Comparison of ENCODE assay signal across 40 cellular contexts in genomic region chrY:19026631-19027030, GRCh38.
"Had no signal": no experiment of that assay in that cellular context is flagged by ENCODE, and none has a peak within 500 bp of the region (broad histone marks: within the 10 kb centered on the region; RNA-seq: fewer than 3 reads in every experiment).

No MANE protein-coding gene starts in this region.

- ATAC-seq: activated naive CD4-positive, alpha-beta T cell treated with anti-CD3 and anti-CD28 coated beads, Interleukin-2, amount 50 U/mL, for 72 hours; activated naive CD8-positive, alpha-beta T cell treated with anti-CD3 and anti-CD28 coated beads, Interleukin-2, amount 50 U/mL, for 24 hours; activated T-cell treated with anti-CD3 and anti-CD28 coated beads, Interleukin-2, amount 50 U/mL, for 4 hours; activated T-cell treated with anti-CD3 and anti-CD28 coated beads, Interleukin-2, amount 50 U/mL, for 72 hours; activated T-helper 17 cell treated with anti-CD3 and anti-CD28 coated beads, Interleukin-2, amount 50 U/mL, for 72 hours; body of pancreas had no signal

- H3K27me3 ChIP-seq: adrenal gland, ascending aorta, body of pancreas, brain microvascular endothelial cell, breast epithelium, cardiac muscle cell had no signal

- H3K9me3 ChIP-seq: adrenal gland, ascending aorta, body of pancreas, breast epithelium had no signal

- H3K4me1 ChIP-seq: adrenal gland, ascending aorta, body of pancreas, breast epithelium had no signal

- H3K27ac ChIP-seq: adrenal gland, ascending aorta, body of pancreas, brain microvascular endothelial cell, breast epithelium, cardiac muscle cell had no signal

- H3K27ac Mint-ChIP-seq: activated naive CD4-positive, alpha-beta T cell treated with anti-CD3 and anti-CD28 coated beads for 36 hours; activated naive CD4-positive, alpha-beta T cell treated with anti-CD3 and anti-CD28 coated beads, Interleukin-2, amount 10 ng/mL, durations not matched to agents 7 days and 5 days; activated naive CD4-positive, alpha-beta T cell treated with anti-CD3 and anti-CD28 coated beads, Interleukin-2, amount 50 U/mL, for 24 hours; activated naive CD4-positive, alpha-beta T cell treated with anti-CD3 and anti-CD28 coated beads, Interleukin-2, amount 50 U/mL, for 72 hours; activated naive CD8-positive, alpha-beta T cell; activated naive CD8-positive, alpha-beta T cell treated with anti-CD3 and anti-CD28 coated beads for 36 hours; activated naive CD8-positive, alpha-beta T cell treated with anti-CD3 and anti-CD28 coated beads, Interleukin-2, amount 10 ng/mL, durations not matched to agents 7 days and 5 days; activated naive CD8-positive, alpha-beta T cell treated with anti-CD3 and anti-CD28 coated beads, Interleukin-2, amount 50 U/mL, for 24 hours; activated T-cell treated with anti-CD3 and anti-CD28 coated beads, Interleukin-2, amount 50 U/mL, for 24 hours; activated T-cell treated with anti-CD3 and anti-CD28 coated beads, Interleukin-2, amount 50 U/mL, for 72 hours; activated T-helper 1 cell treated with anti-CD3 and anti-CD28 coated beads, Interleukin-12 subunit alpha, Interleukin-12 subunit beta, Interleukin-2, Interleukin-4 antibody, amounts not matched to agents 30 ng/mL and 10 ng/mL and 1 ng/mL, durations not matched to agents 14 hours and 24 hours and 36 hours; activated T-helper 17 cell treated with anti-CD3 and anti-CD28 coated beads, Interleukin-2, amount 50 U/mL, for 72 hours; activated T-helper 2 cell treated with anti-CD3 and anti-CD28 coated beads, Interferon-gamma antibody, Interleukin-2, Interleukin-4, amounts not matched to agents 10 μg/mL and 5 μg/mL and 100 μg/mL, durations not matched to agents 14 hours and 24 hours and 36 hours; brain had no signal

- H3K36me3 Mint-ChIP-seq: activated naive CD4-positive, alpha-beta T cell treated with anti-CD3 and anti-CD28 coated beads, Interleukin-2, amount 10 ng/mL, durations not matched to agents 7 days and 5 days; activated naive CD4-positive, alpha-beta T cell treated with anti-CD3 and anti-CD28 coated beads, Interleukin-2, amount 50 U/mL, for 24 hours; activated naive CD4-positive, alpha-beta T cell treated with anti-CD3 and anti-CD28 coated beads, Interleukin-2, amount 50 U/mL, for 72 hours; activated naive CD8-positive, alpha-beta T cell; brain had no signal

- H3K4me3 ChIP-seq: adrenal gland, ascending aorta, body of pancreas, breast epithelium, cardiac muscle cell had no signal

- FAIRE-seq: astrocyte, bronchial epithelial cell had no signal

- H3K36me3 ChIP-seq: adrenal gland, ascending aorta, brain microvascular endothelial cell, breast epithelium, cardiac muscle cell had no signal

- H3K9me3 Mint-ChIP-seq: activated naive CD4-positive, alpha-beta T cell treated with anti-CD3 and anti-CD28 coated beads for 36 hours; activated naive CD4-positive, alpha-beta T cell treated with anti-CD3 and anti-CD28 coated beads, Interleukin-2, amount 10 ng/mL, durations not matched to agents 7 days and 5 days; activated naive CD4-positive, alpha-beta T cell treated with anti-CD3 and anti-CD28 coated beads, Interleukin-2, amount 50 U/mL, for 24 hours; activated naive CD4-positive, alpha-beta T cell treated with anti-CD3 and anti-CD28 coated beads, Interleukin-2, amount 50 U/mL, for 72 hours; activated naive CD8-positive, alpha-beta T cell treated with anti-CD3 and anti-CD28 coated beads for 36 hours; activated naive CD8-positive, alpha-beta T cell treated with anti-CD3 and anti-CD28 coated beads, Interleukin-2, amount 10 ng/mL, durations not matched to agents 7 days and 5 days; activated naive CD8-positive, alpha-beta T cell treated with anti-CD3 and anti-CD28 coated beads, Interleukin-2, amount 50 U/mL, for 24 hours; activated T-cell treated with anti-CD3 and anti-CD28 coated beads, Interleukin-2, amount 50 U/mL, for 24 hours; activated T-cell treated with anti-CD3 and anti-CD28 coated beads, Interleukin-2, amount 50 U/mL, for 4 hours; activated T-cell treated with anti-CD3 and anti-CD28 coated beads, Interleukin-2, amount 50 U/mL, for 72 hours; activated T-helper 1 cell treated with anti-CD3 and anti-CD28 coated beads, Interleukin-12 subunit alpha, Interleukin-12 subunit beta, Interleukin-2, Interleukin-4 antibody, amounts not matched to agents 30 ng/mL and 10 ng/mL and 1 ng/mL, durations not matched to agents 14 hours and 24 hours and 36 hours; activated T-helper 17 cell treated with anti-CD3 and anti-CD28 coated beads, Interleukin-2, amount 50 U/mL, for 72 hours; activated T-helper 2 cell treated with anti-CD3 and anti-CD28 coated beads, Interferon-gamma antibody, Interleukin-2, Interleukin-4, amounts not matched to agents 10 μg/mL and 5 μg/mL and 100 μg/mL, durations not matched to agents 14 hours and 24 hours and 36 hours; brain; central memory CD8-positive, alpha-beta T cell had no signal

- H3K4me3 Mint-ChIP-seq: activated naive CD4-positive, alpha-beta T cell treated with anti-CD3 and anti-CD28 coated beads for 36 hours; activated naive CD4-positive, alpha-beta T cell treated with anti-CD3 and anti-CD28 coated beads, Interleukin-2, amount 10 ng/mL, durations not matched to agents 7 days and 5 days; activated naive CD4-positive, alpha-beta T cell treated with anti-CD3 and anti-CD28 coated beads, Interleukin-2, amount 50 U/mL, for 24 hours; activated naive CD8-positive, alpha-beta T cell; activated naive CD8-positive, alpha-beta T cell treated with anti-CD3 and anti-CD28 coated beads for 36 hours; activated naive CD8-positive, alpha-beta T cell treated with anti-CD3 and anti-CD28 coated beads, Interleukin-2, amount 10 ng/mL, durations not matched to agents 7 days and 5 days; activated naive CD8-positive, alpha-beta T cell treated with anti-CD3 and anti-CD28 coated beads, Interleukin-2, amount 50 U/mL, for 24 hours; activated T-cell treated with anti-CD3 and anti-CD28 coated beads, Interleukin-2, amount 50 U/mL, for 24 hours; activated T-cell treated with anti-CD3 and anti-CD28 coated beads, Interleukin-2, amount 50 U/mL, for 4 hours; activated T-cell treated with anti-CD3 and anti-CD28 coated beads, Interleukin-2, amount 50 U/mL, for 72 hours; activated T-helper 1 cell treated with anti-CD3 and anti-CD28 coated beads, Interleukin-12 subunit alpha, Interleukin-12 subunit beta, Interleukin-2, Interleukin-4 antibody, amounts not matched to agents 30 ng/mL and 10 ng/mL and 1 ng/mL, durations not matched to agents 14 hours and 24 hours and 36 hours; activated T-helper 17 cell treated with anti-CD3 and anti-CD28 coated beads, Interleukin-2, amount 50 U/mL, for 72 hours; brain; central memory CD8-positive, alpha-beta T cell had no signal

- H3K4me1 Mint-ChIP-seq: activated naive CD4-positive, alpha-beta T cell treated with anti-CD3 and anti-CD28 coated beads, Interleukin-2, amount 10 ng/mL, durations not matched to agents 7 days and 5 days; activated naive CD4-positive, alpha-beta T cell treated with anti-CD3 and anti-CD28 coated beads, Interleukin-2, amount 50 U/mL, for 24 hours; activated naive CD8-positive, alpha-beta T cell treated with anti-CD3 and anti-CD28 coated beads for 36 hours; activated naive CD8-positive, alpha-beta T cell treated with anti-CD3 and anti-CD28 coated beads, Interleukin-2, amount 10 ng/mL, durations not matched to agents 7 days and 5 days; activated naive CD8-positive, alpha-beta T cell treated with anti-CD3 and anti-CD28 coated beads, Interleukin-2, amount 50 U/mL, for 24 hours; activated T-helper 17 cell treated with anti-CD3 and anti-CD28 coated beads, Interleukin-2, amount 50 U/mL, for 72 hours; brain; central memory CD8-positive, alpha-beta T cell had no signal

- H3K27me3 Mint-ChIP-seq: activated naive CD4-positive, alpha-beta T cell treated with anti-CD3 and anti-CD28 coated beads, Interleukin-2, amount 10 ng/mL, durations not matched to agents 7 days and 5 days; activated naive CD4-positive, alpha-beta T cell treated with anti-CD3 and anti-CD28 coated beads, Interleukin-2, amount 50 U/mL, for 24 hours; activated naive CD8-positive, alpha-beta T cell; activated naive CD8-positive, alpha-beta T cell treated with anti-CD3 and anti-CD28 coated beads for 36 hours; activated naive CD8-positive, alpha-beta T cell treated with anti-CD3 and anti-CD28 coated beads, Interleukin-2, amount 10 ng/mL, durations not matched to agents 7 days and 5 days; activated naive CD8-positive, alpha-beta T cell treated with anti-CD3 and anti-CD28 coated beads, Interleukin-2, amount 50 U/mL, for 24 hours; activated T-cell treated with anti-CD3 and anti-CD28 coated beads, Interleukin-2, amount 50 U/mL, for 24 hours; activated T-helper 17 cell treated with anti-CD3 and anti-CD28 coated beads, Interleukin-2, amount 50 U/mL, for 72 hours; brain; central memory CD8-positive, alpha-beta T cell had no signal

- DNase-seq: activated effector memory CD4-positive, alpha-beta T cell treated with anti-CD3 and anti-CD28 coated beads, Interleukin-2, amount 50 U/mL, for 16 hours; activated effector memory CD4-positive, alpha-beta T cell treated with Interleukin-2 at 50 U/mL for 16 hours; activated gamma-delta T cell; activated gamma-delta T cell treated with Interleukin-2 at 50 U/mL for 16 hours; activated naive CD4-positive, alpha-beta T cell; activated naive CD4-positive, alpha-beta T cell treated with anti-CD3 and anti-CD28 coated beads for 36 hours; activated naive CD4-positive, alpha-beta T cell treated with anti-CD3 and anti-CD28 coated beads, Interleukin-2, amount 10 ng/mL, durations not matched to agents 7 days and 5 days; activated naive CD4-positive, alpha-beta T cell treated with anti-CD3 and anti-CD28 coated beads, Interleukin-2, amount 50 U/mL, for 16 hours; activated naive CD4-positive, alpha-beta T cell treated with Interleukin-2 at 50 U/mL for 16 hours; activated naive CD8-positive, alpha-beta T cell treated with anti-CD3 and anti-CD28 coated beads for 36 hours; activated naive CD8-positive, alpha-beta T cell treated with anti-CD3 and anti-CD28 coated beads, Interleukin-2, amount 10 ng/mL, durations not matched to agents 7 days and 5 days; activated naive CD8-positive, alpha-beta T cell treated with anti-CD3 and anti-CD28 coated beads, Interleukin-2, amount 50 U/mL, for 24 hours; activated T-cell treated with anti-CD3 and anti-CD28 coated beads, Interleukin-2, amount 50 U/mL, for 1 hour; activated T-cell treated with anti-CD3 and anti-CD28 coated beads, Interleukin-2, amount 50 U/mL, for 24 hours; activated T-cell treated with anti-CD3 and anti-CD28 coated beads, Interleukin-2, amount 50 U/mL, for 4 hours; activated T-cell treated with anti-CD3 and anti-CD28 coated beads, Interleukin-2, amount 50 U/mL, for 48 hours; activated T-cell treated with anti-CD3 and anti-CD28 coated beads, Interleukin-2, amount 50 U/mL, for 72 hours; adrenal gland; amniotic stem cell; amygdala; anterior cingulate cortex; aorta; body of pancreas; brain microvascular endothelial cell; caudate nucleus; central memory CD4-positive, alpha-beta T cell; cerebellar nuclear complex had no signal
